Comparison of ENCODE assay signal across 6 cellular contexts in the genomic region with DNA sequence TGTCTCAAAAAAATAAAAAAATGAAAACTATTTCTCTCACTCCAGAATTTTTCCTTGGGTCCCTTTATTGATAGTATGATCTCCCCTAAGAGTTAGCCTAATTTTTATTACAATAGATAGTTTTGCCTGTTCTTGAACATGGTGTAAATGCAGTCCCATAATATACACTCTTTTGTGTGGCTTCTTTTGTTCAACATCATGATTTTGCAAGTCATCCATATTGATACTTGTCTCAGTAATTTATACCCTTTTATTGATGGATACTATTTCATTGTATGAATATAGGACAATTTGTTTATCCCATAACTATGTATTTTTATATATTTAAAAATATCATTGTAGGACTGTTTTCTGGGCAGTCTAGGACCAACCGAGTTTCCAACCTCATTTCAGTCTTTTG.
"Had no signal": no experiment of that assay in that cellular context is flagged by ENCODE, and none has a peak within 500 bp of the region (broad histone marks: within the 10 kb centered on the region; RNA-seq: fewer than 3 reads in every experiment).

No MANE protein-coding gene starts in this region.

- FAIRE-seq: HTR-8/SVneo, K562 had no signal

- ATAC-seq: K562 had no signal

- H3K4me3 ChIP-seq: K562 had no signal

- H3K9ac ChIP-seq: KMS-11 had no signal

- DNase-seq: KBM-7, KG1 had no signal

- H3K27ac ChIP-seq: HL-60, KMS-11 had no signal

- H3K4me2 ChIP-seq: KMS-11 had no signal
